Comparison of ENCODE assay signal across 14 cellular contexts in genomic region chr16:51113254-51114125, GRCh38. TPM values are rescaled to one million over a fixed set of nuclear protein-coding genes. Genes with fewer than 3 reads are reported as not detected.
DNase-seq lines count a peak whose midpoint lies in the region; ATAC-seq and TF ChIP-seq lines count a peak whose summit lies in the region.
"Had no signal": no experiment of that assay in that cellular context is flagged by ENCODE, and none has a peak within 500 bp of the region (broad histone marks: within the 10 kb centered on the region; RNA-seq: fewer than 3 reads in every experiment).

No MANE protein-coding gene starts in this region.

- H3K27me3 ChIP-seq in BLaER1 treated with 17β-estradiol and CSF1 and Interleukin-3, amounts not matched to agents 10 nM and 100 nM: peaks cover 40 to 56% (median 53%) of the 10 kb centered on the region in 11 experiments
- peaks cover 29% of the 10 kb centered on the region for H3K27me3 ChIP-seq in foreskin keratinocyte
- H3K27me3 ChIP-seq in stomach: peaks cover 0 to 57% (median 16%) of the 10 kb centered on the region in 3 donors

- H3K9ac ChIP-seq in BLaER1 treated with 17β-estradiol and CSF1 and Interleukin-3, amounts not matched to agents 10 nM and 100 nM: no peak overlapping the region

- H4K20me1 ChIP-seq in BLaER1 treated with 17β-estradiol and CSF1 and Interleukin-3, amounts not matched to agents 10 nM and 100 nM: peaks cover 0 to 4% (median 0%) of the 10 kb centered on the region in 11 experiments; a peak in 1 of 22 replicates

- H3K4me1 Mint-ChIP-seq in WTC11: peaks cover 55% of the 10 kb centered on the region

- H3K27me3 Mint-ChIP-seq in WTC11 (ENCODE audit: low read depth): peaks cover 46% of the 10 kb centered on the region

- H3K36me3 Mint-ChIP-seq in WTC11: peaks cover 3% of the 10 kb centered on the region; the same call in 1 of the 2 replicates
- H3K36me3 Mint-ChIP-seq: activated naive CD8-positive, alpha-beta T cell treated with anti-CD3 and anti-CD28 coated beads, Interleukin-2, amount 10 ng/mL, durations not matched to agents 7 days and 5 days had no signal

- TF ChIP-seq CTCF in WTC11 (IDR thresholded peaks at IDR 0.05): no peak
- TF ChIP-seq CTCF in foreskin keratinocyte (conservative IDR thresholded peaks at IDR 0.05): no peak
- TF ChIP-seq CTCF in stomach (IDR thresholded peaks at IDR 0.05): no peak

- DNase-seq in WTC11 (ENCODE audit: low spot score) (peak; percentile 49), left kidney (ENCODE audit: low read depth, low spot score) (peak; percentile 69), foreskin keratinocyte (no peak), NCI-H1436 (lab: John Stamatoyannopoulos, UW) (no peak), stomach (no peak)
- DNase-seq: activated CD8-positive, alpha-beta memory T cell treated with anti-CD3 and anti-CD28 coated beads, Interleukin-2, amount 50 U/mL, for 4 hours; activated naive CD8-positive, alpha-beta T cell treated with anti-CD3 and anti-CD28 coated beads, Interleukin-2, amount 10 ng/mL, durations not matched to agents 7 days and 5 days; DMS 273 treated with DMSO at 0.1 percent for 48 hours; left ventricle myocardium superior; NCI-H1092; NCI-H510A treated with DMSO at 0.1 percent for 48 hours had no signal

- CTCF ChIA-PET in WTC11 (lab: Charles Lee): interaction anchor here (0.8 to 2.3 kb wide), 6 partner anchors 9 to 307 kb away, joined by 4 to 6 read pairs (median 4); no protein-coding TSS in a partner anchor

- ATAC-seq in GM19395 (IDR thresholded peaks at IDR 0.05; ENCODE audit: unreplicated experiment) (peak; percentile 63), WTC11 (no peak; the same call in 1 of the 2 replicates), foreskin keratinocyte (no peak), GM19452 (IDR thresholded peaks at IDR 0.05; ENCODE audit: unreplicated experiment) (no peak)
- ATAC-seq: left ventricle myocardium superior had no signal

- TF ChIP-seq EP300 in stomach (IDR thresholded peaks at IDR 0.05): no peak

- peaks cover 0 to 5% (median 0%) of the 10 kb centered on the region in 11 experiments; a peak in 1 of 22 replicates for H3K9me3 ChIP-seq in BLaER1 treated with 17β-estradiol and CSF1 and Interleukin-3, amounts not matched to agents 10 nM and 100 nM (replicated peaks in 1 of 11)
- peaks cover 0 to 6% (median 0%) of the 10 kb centered on the region in 4 donors for H3K9me3 ChIP-seq in stomach

- peaks cover 8% of the 10 kb centered on the region for H3K9me3 Mint-ChIP-seq in WTC11

- H3K4me2 ChIP-seq in BLaER1 treated with 17β-estradiol and CSF1 and Interleukin-3, amounts not matched to agents 10 nM and 100 nM: peak overlapping the region; percentile 64 to 89 (median 82)

- intact Hi-C loops in stomach (cut with DNase I; ENCODE audit: low total_unique reads): no loop called here

- no peak overlapping the region for H3K27ac ChIP-seq in BLaER1 treated with 17β-estradiol and CSF1 and Interleukin-3, amounts not matched to agents 10 nM and 100 nM
- no peak overlapping the region for H3K27ac ChIP-seq in foreskin keratinocyte
- no peak overlapping the region for H3K27ac ChIP-seq in stomach

- no peak for TF ChIP-seq POLR2A in stomach (IDR thresholded peaks at IDR 0.05)

- peak overlapping the region; percentile 64 for H3K4me3 Mint-ChIP-seq in WTC11
- H3K4me3 Mint-ChIP-seq: activated naive CD8-positive, alpha-beta T cell treated with anti-CD3 and anti-CD28 coated beads, Interleukin-2, amount 10 ng/mL, durations not matched to agents 7 days and 5 days had no signal

- peaks cover 8 to 10% (median 9%) of the 10 kb centered on the region in 10 experiments; a peak in 15 of 20 replicates for H3K4me1 ChIP-seq in BLaER1 treated with 17β-estradiol and CSF1 and Interleukin-3, amounts not matched to agents 10 nM and 100 nM
- H3K4me1 ChIP-seq in foreskin keratinocyte (no peaks in the 10 kb centered on the region), stomach (peaks cover 0 to 11% (median 5%) of the 10 kb centered on the region in 4 donors)

- H3K36me3 ChIP-seq in BLaER1 treated with 17β-estradiol and CSF1 and Interleukin-3, amounts not matched to agents 10 nM and 100 nM: no peaks in the 10 kb centered on the region
- H3K36me3 ChIP-seq in stomach: no peaks in the 10 kb centered on the region

- WGBS in stomach, 5 donors: 5 to 8% (median 7%) methylated on average over 41 to 49 of the region's 49 CpGs

- H3K4me3 ChIP-seq in BLaER1 treated with 17β-estradiol and CSF1 and Interleukin-3, amounts not matched to agents 10 nM and 100 nM: peak overlapping the region; percentile 8 to 54 (median 43); a peak in 17 of 20 replicates
- peak overlapping the region in 1 of 4 donors; percentile 28 for H3K4me3 ChIP-seq in stomach

- POLR2A ChIA-PET in WTC11 (lab: Charles Lee): no interaction called here

- no peak overlapping the region for H3K27ac Mint-ChIP-seq in WTC11
- H3K27ac Mint-ChIP-seq: activated naive CD8-positive, alpha-beta T cell treated with anti-CD3 and anti-CD28 coated beads, Interleukin-2, amount 10 ng/mL, durations not matched to agents 7 days and 5 days had no signal

TF ChIP-seq in WTC11, 78 proteins besides CTCF, POLR2A, EP300 and RAD21:
- TF ChIP-seq E2F1 (CRISPR knock-in tag; IDR thresholded peaks at IDR 0.05) (no peak), NFYB (CRISPR knock-in tag; conservative IDR thresholded peaks at IDR 0.05; ENCODE audit: low read depth) (no peak), ELF4 (CRISPR knock-in tag; IDR thresholded peaks at IDR 0.05; ENCODE audit: low read depth) (no peak), SMAD4 (CRISPR knock-in tag; IDR thresholded peaks at IDR 0.05) (no peak), TEAD4 (CRISPR knock-in tag; IDR thresholded peaks at IDR 0.05) (no peak), FOXP4 (CRISPR knock-in tag; IDR thresholded peaks at IDR 0.05) (no peak), ZBTB21 (CRISPR knock-in tag; IDR thresholded peaks at IDR 0.05; ENCODE audit: borderline replicate concordance) (no peak), ZNF219 (CRISPR knock-in tag; IDR thresholded peaks at IDR 0.05; ENCODE audit: borderline replicate concordance) (no peak), PRRX2 (CRISPR knock-in tag; IDR thresholded peaks at IDR 0.05) (no peak), FOXP1 (CRISPR knock-in tag; IDR thresholded peaks at IDR 0.05; ENCODE audit: borderline replicate concordance) (no peak)

RNA-seq across cellular contexts. Expression of gene SALL1, which starts 37.6 kb away (rescaled TPM):
- total RNA-seq in WTC11 (2021): 63.9 to 67.0 TPM (median 65.0 TPM) in 3 replicates
- not detected in 2 replicates for total RNA-seq in foreskin keratinocyte
- not detected in 2 replicates for polyA plus RNA-seq in foreskin keratinocyte
- total RNA-seq in stomach: 1 to 10 TPM in 1 of 5 donors, under 1 TPM in 2, not detected in 2; 0.45 to 1.0 (median 0.92) TPM
- polyA plus RNA-seq in stomach: 1 to 10 TPM in 2 of 3 donors, under 1 TPM in 1; 0.43 to 6.3 (median 2.6) TPM
- total RNA-seq: activated naive CD8-positive, alpha-beta T cell treated with anti-CD3 and anti-CD28 coated beads, Interleukin-2, amount 10 ng/mL, durations not matched to agents 7 days and 5 days; left ventricle myocardium superior had no signal

Comparison
In these comparisons a context has a peak if more than half of its experiments do, and no peak if none do; other contexts are left out.
1. DNase-seq: peak in WTC11 (single experiment) and left kidney (single experiment); none in foreskin keratinocyte (0 of 2), NCI-H1436 (single experiment) and stomach (single experiment).
2. RNA of gene SALL1, which starts 37.6 kb away (total RNA-seq): 63.9 to 67.0 TPM in WTC11; 0.45 to 1.0 TPM in stomach and not detected in foreskin keratinocyte; every median in the first group is over 10 times any median in the second.